14 cellular contexts compared by ENCODE assay signal in genomic region chr15:78225783-78226541, GRCh38. TPM values are rescaled to one million over a fixed set of nuclear protein-coding genes. Genes with fewer than 3 reads are reported as not detected.
DNase-seq lines count a peak whose midpoint lies in the region; ATAC-seq, FAIRE-seq and TF ChIP-seq lines count a peak whose summit lies in the region.
"Had no signal": no experiment of that assay in that cellular context is flagged by ENCODE, and none has a peak within 500 bp of the region (broad histone marks: within the 10 kb centered on the region; RNA-seq: fewer than 3 reads in every experiment).

No MANE protein-coding gene starts in this region.

- DNase-seq in GM12892 (ENCODE audit: insufficient read length): no peak
- DNase-seq in bronchial epithelial cell (ENCODE audit: low read depth): peak; percentile 18
- DNase-seq in NCI-H774 (lab: John Stamatoyannopoulos, UW): no peak
- no peak for DNase-seq in stimulated activated CD8-positive, alpha-beta memory T cell treated with anti-CD3 and anti-CD28 coated beads, Interleukin-4, amount 100 ng/mL, for 48 hours
- DNase-seq in thyroid gland: no peak
- DNase-seq: effector CD4-positive, alpha-beta T cell; ovary had no signal

- no peaks in the 10 kb centered on the region for H3K9me3 ChIP-seq in thyroid gland
- H3K9me3 ChIP-seq: ovary, spleen had no signal

- peak; percentile 51 for ATAC-seq in GM18907 (IDR thresholded peaks at IDR 0.05; ENCODE audit: unreplicated experiment)
- ATAC-seq in HG03175 (IDR thresholded peaks at IDR 0.05; ENCODE audit: unreplicated experiment): peak; percentile 41

- intact Hi-C loops in thyroid gland (cut with DNase I): no loop called here

- 91 to 96% methylated on average over 3 of the region's 3 CpGs for WGBS in thyroid gland, 2 donors

- no peaks in the 10 kb centered on the region for H3K36me3 ChIP-seq in bronchial epithelial cell (ENCODE audit: control insufficient read depth, insufficient read depth, low read length)
- no peaks in the 10 kb centered on the region for H3K36me3 ChIP-seq in thyroid gland
- H3K36me3 ChIP-seq: ovary, SJSA1, spleen had no signal

- no peak for TF ChIP-seq CTCF in bronchial epithelial cell (IDR thresholded peaks at IDR 0.05; ENCODE audit: insufficient read depth, low read length, severe bottlenecking)
- TF ChIP-seq CTCF in thyroid gland (IDR thresholded peaks at IDR 0.05): no peak

- no peak for TF ChIP-seq POLR2A in GM12892 (IDR thresholded peaks at IDR 0.05; ENCODE audit: low read depth, low read length)
- TF ChIP-seq POLR2A in thyroid gland (IDR thresholded peaks at IDR 0.05): no peak

- peak; percentile 84 for FAIRE-seq in GM12892 (lab: Jason Lieb, UNC)
- FAIRE-seq in bronchial epithelial cell (lab: Jason Lieb, UNC): no peak
- FAIRE-seq: frontal cortex had no signal

- H3K27me3 ChIP-seq in bronchial epithelial cell (ENCODE audit: control insufficient read depth, insufficient read depth, low read length) (peaks cover 4% of the 10 kb centered on the region), thyroid gland (no peaks in the 10 kb centered on the region)
- H3K27me3 ChIP-seq: ovary, SJSA1, spleen had no signal

- H3K4me3 ChIP-seq in bronchial epithelial cell (ENCODE audit: low read depth, low read length) (no peak overlapping the region), thyroid gland (replicated peaks in 1 of 3) (no peak overlapping the region)
- H3K4me3 ChIP-seq: ovary, SJSA1, spleen had no signal

- no peak overlapping the region for H3K27ac ChIP-seq in thyroid gland
- H3K27ac ChIP-seq: C4-2B, ovary, SJSA1, spleen, VCaP had no signal

- H3K4me1 ChIP-seq in thyroid gland: no peaks in the 10 kb centered on the region
- H3K4me1 ChIP-seq: SJSA1, spleen had no signal

RNA-seq across cellular contexts. Expression of gene ACSBG1, which starts 8.4 kb away (rescaled TPM):
- 0.32 TPM for polyA plus RNA-seq in GM12892 (2012; ENCODE audit: missing spikeins)
- total RNA-seq in bronchial epithelial cell (not detected in 2 replicates), thyroid gland (not detected)
- total RNA-seq: SJSA1 had no signal

RNA-seq across cellular contexts. Expression of gene DNAJA4, which starts 38.4 kb away (rescaled TPM):
- polyA plus RNA-seq in GM12892 (2012; ENCODE audit: missing spikeins): 5.5 TPM
- total RNA-seq in bronchial epithelial cell: 11.1 and 26.5 TPM in 2 replicates
- 10 to 100 TPM in 3 of 4 donors, 1 to 10 TPM in 1; 9.5 to 21.9 (median 13.8) TPM for total RNA-seq in thyroid gland
